Comparison of ENCODE assay signal across 13 cellular contexts in genomic region chr18:24006731-24007308, GRCh38.
"Had no signal": no experiment of that assay in that cellular context is flagged by ENCODE, and none has a peak within 500 bp of the region (broad histone marks: within the 10 kb centered on the region; RNA-seq: fewer than 3 reads in every experiment).

No MANE protein-coding gene starts in this region.

- H3K27ac ChIP-seq: pancreas, suprapubic skin, VCaP had no signal

- ATAC-seq: pancreas; stimulated activated naive CD8-positive, alpha-beta T cell treated with anti-CD3 and anti-CD28 coated beads, Interleukin-15, Interleukin-2, amounts not matched to agents 100 U/mL and 50 U/mL, for 24 hours had no signal

- H3K27me3 ChIP-seq: pancreas, suprapubic skin had no signal

- H3K36me3 ChIP-seq: pancreas, suprapubic skin had no signal

- H3K27ac Mint-ChIP-seq: activated naive CD4-positive, alpha-beta T cell treated with anti-CD3 and anti-CD28 coated beads, Interleukin-2, amount 50 U/mL, for 24 hours; mesothelial cell of epicardium; type B pancreatic cell had no signal

- H3K36me3 Mint-ChIP-seq: activated naive CD4-positive, alpha-beta T cell treated with anti-CD3 and anti-CD28 coated beads, Interleukin-2, amount 50 U/mL, for 24 hours; mesothelial cell of epicardium; type B pancreatic cell had no signal

- H3K27me3 Mint-ChIP-seq: activated naive CD4-positive, alpha-beta T cell treated with anti-CD3 and anti-CD28 coated beads, Interleukin-2, amount 50 U/mL, for 24 hours had no signal

- H3K4me3 ChIP-seq: pancreas, suprapubic skin had no signal

- H3K9me3 Mint-ChIP-seq: activated naive CD4-positive, alpha-beta T cell treated with anti-CD3 and anti-CD28 coated beads, Interleukin-2, amount 50 U/mL, for 24 hours; mesothelial cell of epicardium; type B pancreatic cell had no signal

- H3K4me1 ChIP-seq: pancreas, suprapubic skin had no signal

- H3K4me3 Mint-ChIP-seq: activated naive CD4-positive, alpha-beta T cell treated with anti-CD3 and anti-CD28 coated beads, Interleukin-2, amount 50 U/mL, for 24 hours; mesothelial cell of epicardium; type B pancreatic cell had no signal

- H3K4me1 Mint-ChIP-seq: mesothelial cell of epicardium had no signal

- H3K9me3 ChIP-seq: pancreas, suprapubic skin had no signal

- DNase-seq: activated CD4-positive, alpha-beta T cell treated with anti-CD3 and anti-CD28 coated beads for 48 hours; activated CD8-positive, alpha-beta memory T cell treated with anti-CD3 and anti-CD28 coated beads for 24 hours; amygdala; kidney; pancreas; stimulated activated CD4-positive, alpha-beta T cell treated with anti-CD3 and anti-CD28 coated beads, Interleukin-12 subunit alpha, Interleukin-12 subunit beta, amount 100 ng/mL, for 4 hours; stimulated activated CD4-positive, alpha-beta T cell treated with anti-CD3 and anti-CD28 coated beads, Interleukin-2, amount 100 ng/mL, for 48 hours; stimulated activated naive CD8-positive, alpha-beta T cell treated with anti-CD3 and anti-CD28 coated beads, Interleukin-15, Interleukin-2, amounts not matched to agents 100 U/mL and 50 U/mL, for 24 hours had no signal
